Comparison of ENCODE assay signal across 14 cellular contexts in genomic region chr10:111297351-111297848, GRCh38.
DNase-seq lines count a peak whose midpoint lies in the region; ATAC-seq, FAIRE-seq and TF ChIP-seq lines count a peak whose summit lies in the region.
"Had no signal": no experiment of that assay in that cellular context is flagged by ENCODE, and none has a peak within 500 bp of the region (broad histone marks: within the 10 kb centered on the region; RNA-seq: fewer than 3 reads in every experiment).

No MANE protein-coding gene starts in this region.

- intact Hi-C loops in adrenal gland (cut with DNase I), result no loop called here

- H3K56ac ChIP-seq in mesendoderm (ENCODE audit: low read length), result no peak overlapping the region

- no peaks in the 10 kb centered on the region for H3K9me3 ChIP-seq in adrenal gland (replicated peaks in 1 of 3)

- no peak overlapping the region for H3K4me2 ChIP-seq in mesendoderm (ENCODE audit: low read length)

- H4K8ac ChIP-seq in mesendoderm (ENCODE audit: low read depth, low read length), result no peak overlapping the region

- no peaks in the 10 kb centered on the region for H3K79me2 ChIP-seq in mesendoderm (ENCODE audit: control insufficient read depth, insufficient read depth, low read length)

- H2BK15ac ChIP-seq in mesendoderm (replicated peaks; ENCODE audit: low read depth), result no peak overlapping the region

- H3K27me3 ChIP-seq in adrenal gland (no peaks in the 10 kb centered on the region), mesendoderm (ENCODE audit: insufficient read depth, low read length, poor library complexity) (no peaks in the 10 kb centered on the region)

- H3K79me1 ChIP-seq in mesendoderm (ENCODE audit: low read length), result no peaks in the 10 kb centered on the region

- H3K4me3 ChIP-seq in adrenal gland, result no peak overlapping the region
- no peak overlapping the region for H3K4me3 ChIP-seq in mesendoderm (ENCODE audit: low read length)

- no peak overlapping the region for H2AK5ac ChIP-seq in mesendoderm (ENCODE audit: low read length)

- H2BK120ac ChIP-seq in mesendoderm (ENCODE audit: low read depth, low read length), result no peak overlapping the region

- H3K9ac ChIP-seq in mesendoderm (ENCODE audit: low read length), result no peak overlapping the region

- peak; percentile 63 for DNase-seq in HS-27A (ENCODE audit: low read depth)
- peak in 4 of 7 donors; percentile 10 to 20 (median 18) for DNase-seq in adrenal gland
- peak; percentile 79 for DNase-seq in mesendoderm
- DNase-seq in urothelium cell line (ENCODE audit: low spot score), result peak; percentile 75
- no peak for DNase-seq in activated CD4-positive, alpha-beta T cell treated with anti-CD3 and anti-CD28 coated beads, Interleukin-2, amount 50 U/mL, for 4 hours
- no peak for DNase-seq in hippocampal formation (lab: John Stamatoyannopoulos, UW)
- DNase-seq: activated gamma-delta T cell treated with Interleukin-2 at 50 U/mL for 16 hours, NCI-H1048, NCI-H345, retina, T-helper 9 cell had no signal

- WGBS in adrenal gland, 4 donors, result 77 to 86% (median 78%) methylated on average over 6 of the region's 6 CpGs
- no CpG with 5 or more reads among the region's 6 CpGs for WGBS in mesendoderm (ENCODE audit: extremely low coverage, insufficient coverage, low lambda C conversion rate)

- H3K4me1 ChIP-seq in adrenal gland (replicated peaks in 1 of 2), result peaks cover 0 to 7% of the 10 kb centered on the region in 2 donors
- H3K4me1 ChIP-seq in mesendoderm (ENCODE audit: control insufficient read depth, low read depth, low read length), result no peaks in the 10 kb centered on the region

- H3K4ac ChIP-seq in mesendoderm (ENCODE audit: low read depth, low read length), result no peak overlapping the region

- no peak overlapping the region for H3K23ac ChIP-seq in mesendoderm (ENCODE audit: low read length)

- no peak for TF ChIP-seq CTCF in adrenal gland (IDR thresholded peaks at IDR 0.05)

- H3K36me3 ChIP-seq in adrenal gland (replicated peaks in 1 of 2) (no peaks in the 10 kb centered on the region), mesendoderm (ENCODE audit: control insufficient read depth, insufficient read depth, low read length) (no peaks in the 10 kb centered on the region)

- no peak for TF ChIP-seq POLR2A in adrenal gland (IDR thresholded peaks at IDR 0.05)

- no peak overlapping the region for H2BK5ac ChIP-seq in mesendoderm (ENCODE audit: low read length)

- no peak for ATAC-seq in GM18861 (IDR thresholded peaks at IDR 0.05; ENCODE audit: unreplicated experiment)
- ATAC-seq: esophagus mucosa, Panc1 had no signal

- no peak for FAIRE-seq in urothelium cell line (lab: Jason Lieb, UNC)

- H3K18ac ChIP-seq in mesendoderm (ENCODE audit: low read length), result no peak overlapping the region

- H4K5ac ChIP-seq in mesendoderm (ENCODE audit: low read length), result no peak overlapping the region

- H3K27ac ChIP-seq in adrenal gland (no peak overlapping the region), mesendoderm (ENCODE audit: low read depth, low read length) (no peak overlapping the region)

Comparison
In these comparisons a context has a peak if more than half of its experiments do, and no peak if none do; other contexts are left out.
1. DNase-seq: peak in HS-27A (single experiment), adrenal gland (4 of 7), mesendoderm (single experiment) and urothelium cell line (single experiment); none in activated CD4-positive, alpha-beta T cell treated with anti-CD3 and anti-CD28 coated beads, Interleukin-2, amount 50 U/mL, for 4 hours (0 of 2) and hippocampal formation (0 of 2).